ENCODE assay signal across 15 cellular contexts in genomic region chr9:92798358-92798757, GRCh38. TPM values are rescaled to one million over a fixed set of nuclear protein-coding genes. Genes with fewer than 3 reads are reported as not detected.
DNase-seq lines count a peak whose midpoint lies in the region; ATAC-seq lines count a peak whose summit lies in the region.
"Had no signal": no experiment of that assay in that cellular context is flagged by ENCODE, and none has a peak within 500 bp of the region (broad histone marks: within the 10 kb centered on the region; RNA-seq: fewer than 3 reads in every experiment).

No MANE protein-coding gene starts in this region.

- H3K4me1 Mint-ChIP-seq in activated T-helper 17 cell treated with anti-CD3 and anti-CD28 coated beads, Interleukin-2, amount 50 U/mL, for 72 hours, result peaks cover 4% of the 10 kb centered on the region
- H3K4me1 Mint-ChIP-seq: CD4-positive, CD25-positive, alpha-beta regulatory T cell had no signal

- no peak for ATAC-seq in activated T-helper 17 cell treated with anti-CD3 and anti-CD28 coated beads, Interleukin-2, amount 50 U/mL, for 72 hours (replicated peaks)
- ATAC-seq in esophagus mucosa (peak; percentile 61), GM21576 (IDR thresholded peaks at IDR 0.05; ENCODE audit: unreplicated experiment) (no peak)
- ATAC-seq: CD8-positive, alpha-beta T cell; HCT116 had no signal

- H3K27me3 Mint-ChIP-seq in activated T-helper 17 cell treated with anti-CD3 and anti-CD28 coated beads, Interleukin-2, amount 50 U/mL, for 72 hours, result peaks cover 12% of the 10 kb centered on the region

- peak; percentile 76 for DNase-seq in HT-29 (ENCODE audit: low spot score)
- DNase-seq in T-helper 2 cell, result no peak
- DNase-seq in CD1c-positive myeloid dendritic cell (ENCODE audit: extremely low spot score), result no peak
- DNase-seq: C1 segment of cervical spinal cord; Caco-2; CD4-positive, CD25-positive, alpha-beta regulatory T cell; CD8-positive, alpha-beta T cell; DMS153; DND-41; GM23248; H9 had no signal

- H3K9me3 Mint-ChIP-seq in activated T-helper 17 cell treated with anti-CD3 and anti-CD28 coated beads, Interleukin-2, amount 50 U/mL, for 72 hours, result no peaks in the 10 kb centered on the region
- H3K9me3 Mint-ChIP-seq: CD4-positive, CD25-positive, alpha-beta regulatory T cell; CD8-positive, alpha-beta T cell; H9 had no signal

- H3K36me3 Mint-ChIP-seq in activated T-helper 17 cell treated with anti-CD3 and anti-CD28 coated beads, Interleukin-2, amount 50 U/mL, for 72 hours (ENCODE audit: low read depth), result no peaks in the 10 kb centered on the region
- H3K36me3 Mint-ChIP-seq: CD4-positive, CD25-positive, alpha-beta regulatory T cell; CD8-positive, alpha-beta T cell had no signal

- peak overlapping the region; percentile 48 for H3K27ac Mint-ChIP-seq in activated T-helper 17 cell treated with anti-CD3 and anti-CD28 coated beads, Interleukin-2, amount 50 U/mL, for 72 hours
- H3K27ac Mint-ChIP-seq: CD4-positive, CD25-positive, alpha-beta regulatory T cell had no signal

- no peak overlapping the region for H3K4me3 Mint-ChIP-seq in activated T-helper 17 cell treated with anti-CD3 and anti-CD28 coated beads, Interleukin-2, amount 50 U/mL, for 72 hours
- H3K4me3 Mint-ChIP-seq: CD4-positive, CD25-positive, alpha-beta regulatory T cell; CD8-positive, alpha-beta T cell; H9 had no signal

RNA-seq across cellular contexts. Expression of gene BICD2, which starts 33.7 kb away (rescaled TPM):
- 24.4 and 24.9 TPM in 2 replicates for total RNA-seq in HT-29 (2014; rRNA removed; shearing (Covaris generic))
- 10 to 100 TPM; 14.2 to 24.9 TPM for total RNA-seq in activated T-helper 17 cell treated with anti-CD3 and anti-CD28 coated beads, Interleukin-2, amount 50 U/mL, for 72 hours
- total RNA-seq in esophagus mucosa, result 63.7 TPM
